ENCODE assay signal across 15 cellular contexts in genomic region chr2:128312411-128312810, GRCh38.
"Had no signal": no experiment of that assay in that cellular context is flagged by ENCODE, and none has a peak within 500 bp of the region (broad histone marks: within the 10 kb centered on the region; RNA-seq: fewer than 3 reads in every experiment).

No MANE protein-coding gene starts in this region.

- H3K9me3 ChIP-seq: prostate gland, thoracic aorta had no signal

- ATAC-seq: activated CD4-positive, CD25-positive, alpha-beta regulatory T cell treated with anti-CD3 and anti-CD28 coated beads, Interleukin-2, amount 50 U/mL, for 24 hours; foreskin keratinocyte; sciatic nerve; T-cell had no signal

- DNase-seq: activated effector memory CD4-positive, alpha-beta T cell treated with Interleukin-2 at 50 U/mL for 16 hours; activated T-cell treated with anti-CD3 and anti-CD28 coated beads, Interleukin-2, amount 50 U/mL, for 24 hours; amygdala; effector CD8-positive, alpha-beta T cell; foreskin keratinocyte; kidney glomerular epithelial cell; T-helper 9 cell had no signal

- H3K27ac ChIP-seq: foreskin keratinocyte, prostate gland, thoracic aorta had no signal

- H3K27me3 Mint-ChIP-seq: activated T-cell treated with anti-CD3 and anti-CD28 coated beads, Interleukin-2, amount 50 U/mL, for 24 hours; central memory CD8-positive, alpha-beta T cell; T-cell had no signal

- H3K36me3 ChIP-seq: prostate gland, thoracic aorta had no signal

- H3K4me3 ChIP-seq: prostate gland, thoracic aorta had no signal

- H3K36me3 Mint-ChIP-seq: activated naive CD4-positive, alpha-beta T cell treated with anti-CD3 and anti-CD28 coated beads, Interleukin-2, amount 50 U/mL, for 72 hours; T-cell had no signal

- H3K27me3 ChIP-seq: foreskin keratinocyte had no signal

- H3K4me3 Mint-ChIP-seq: activated T-cell treated with anti-CD3 and anti-CD28 coated beads, Interleukin-2, amount 50 U/mL, for 24 hours; central memory CD8-positive, alpha-beta T cell; T-cell had no signal

- H3K27ac Mint-ChIP-seq: activated naive CD4-positive, alpha-beta T cell treated with anti-CD3 and anti-CD28 coated beads, Interleukin-2, amount 50 U/mL, for 72 hours; activated T-cell treated with anti-CD3 and anti-CD28 coated beads, Interleukin-2, amount 50 U/mL, for 24 hours; T-cell had no signal

- H3K9me3 Mint-ChIP-seq: activated naive CD4-positive, alpha-beta T cell treated with anti-CD3 and anti-CD28 coated beads, Interleukin-2, amount 50 U/mL, for 72 hours; activated T-cell treated with anti-CD3 and anti-CD28 coated beads, Interleukin-2, amount 50 U/mL, for 24 hours; brain; central memory CD8-positive, alpha-beta T cell; T-cell had no signal
